Comparison of ENCODE assay signal across 6 cellular contexts in the genomic region with DNA sequence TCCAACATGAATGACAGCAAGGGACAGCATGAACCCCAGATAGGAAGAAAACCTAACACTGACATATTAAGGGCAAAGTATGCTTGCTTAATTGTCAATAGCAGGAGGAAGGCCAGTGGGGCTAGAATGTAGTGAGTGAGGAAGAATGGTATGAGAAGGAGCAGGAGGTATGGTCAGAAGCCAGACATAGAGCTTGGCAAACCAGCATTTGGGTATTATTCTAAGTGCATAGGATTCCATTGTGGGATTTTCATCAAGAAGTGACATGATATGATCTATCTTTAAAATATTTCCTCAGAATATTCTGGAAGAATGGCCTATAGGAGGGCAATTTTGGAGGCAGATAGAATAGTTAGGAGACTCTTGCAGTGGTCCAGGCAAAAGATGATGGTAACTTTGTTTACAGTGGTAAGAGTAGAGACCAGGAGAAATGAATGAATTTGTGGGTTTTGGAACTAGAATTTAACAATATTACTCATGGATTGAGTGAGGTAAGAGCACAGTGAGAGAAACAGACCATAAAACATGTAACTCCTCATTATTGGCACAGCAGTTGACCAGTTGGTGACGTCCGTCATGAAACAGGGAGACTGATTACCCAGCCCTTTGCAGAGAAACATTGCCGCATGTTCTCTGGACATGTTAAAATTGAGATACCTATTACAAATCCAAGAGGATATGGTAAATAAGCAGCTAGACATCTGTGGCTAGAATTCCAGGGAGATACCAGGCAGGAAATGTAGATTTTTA.
"Had no signal": no experiment of that assay in that cellular context is flagged by ENCODE, and none has a peak within 500 bp of the region (broad histone marks: within the 10 kb centered on the region; RNA-seq: fewer than 3 reads in every experiment).

No MANE protein-coding gene starts in this region.

- H3K9me3 Mint-ChIP-seq: GM23338, H9 had no signal

- H3K36me3 Mint-ChIP-seq: IgD-negative memory B cell had no signal

- H3K27ac Mint-ChIP-seq: GM23338, H9, IgD-negative memory B cell had no signal

- DNase-seq: H9, HCEC 1CT had no signal

- H3K4me2 ChIP-seq: GM23338 had no signal

- H2AFZ ChIP-seq: GM23338 had no signal

- H3K4me1 Mint-ChIP-seq: GM23338, H9, IgD-negative memory B cell had no signal

- H3K4me3 Mint-ChIP-seq: GM23338, H9, IgD-negative memory B cell had no signal

- H3K4me3 ChIP-seq: GM23338 had no signal

- H3K27me3 Mint-ChIP-seq: IgD-negative memory B cell had no signal

- ATAC-seq: GM23338, HepG2 had no signal

- H3K27ac ChIP-seq: HL-60 had no signal
